Comparison of ENCODE assay signal across 27 cellular contexts in genomic region chr5:10057356-10057755, GRCh38.
"Had no signal": no experiment of that assay in that cellular context is flagged by ENCODE, and none has a peak within 500 bp of the region (broad histone marks: within the 10 kb centered on the region; RNA-seq: fewer than 3 reads in every experiment).

No MANE protein-coding gene starts in this region.

- H3K36me3 Mint-ChIP-seq: neural progenitor cell had no signal

- DNase-seq: kidney; left colon; left lung; lower lobe of right lung; mammary epithelial cell; mesenchymal stem cell; naive thymus-derived CD8-positive, alpha-beta T cell; occipital lobe; ovary; right lobe of liver; stimulated activated CD4-positive, alpha-beta T cell treated with anti-CD3 and anti-CD28 coated beads, Interleukin-1b, Interleukin-23, amount 100 ng/mL, for 48 hours; stimulated activated CD4-positive, alpha-beta T cell treated with anti-CD3 and anti-CD28 coated beads, Interleukin-2, amount 100 ng/mL, for 48 hours; stimulated activated CD4-positive, alpha-beta T cell treated with anti-CD3 and anti-CD28 coated beads, Interleukin-4, amount 100 ng/mL, for 4 hours; stimulated activated CD8-positive, alpha-beta memory T cell treated with anti-CD3 and anti-CD28 coated beads, Interleukin-4, amount 100 ng/mL, for 48 hours; stimulated activated naive CD4-positive, alpha-beta T cell treated with Interleukin-2 at 50 U/mL for 16 hours; stimulated activated naive CD8-positive, alpha-beta T cell treated with anti-CD3 and anti-CD28 coated beads, Interleukin-15, amount 100 ng/mL, for 72 hours; transverse colon; upper lobe of left lung had no signal

- H3K4me3 Mint-ChIP-seq: naive thymus-derived CD8-positive, alpha-beta T cell; nephron; neural progenitor cell; stimulated activated memory B cell treated with anti-CD40 and anti-IgM and Interleukin-4, amounts not matched to agents 10 μg/mL and 1 μg/mL and 100 μg/mL, for 72 hours; stimulated activated naive CD8-positive, alpha-beta T cell treated with anti-CD3 and anti-CD28 coated beads, Interleukin-15, amount 100 ng/mL, for 72 hours had no signal

- H3K4me1 Mint-ChIP-seq: naive thymus-derived CD8-positive, alpha-beta T cell; nephron; neural progenitor cell; stimulated activated memory B cell treated with anti-CD40 and anti-IgM and Interleukin-4, amounts not matched to agents 10 μg/mL and 1 μg/mL and 100 μg/mL, for 72 hours; stimulated activated naive CD8-positive, alpha-beta T cell treated with anti-CD3 and anti-CD28 coated beads, Interleukin-15, amount 100 ng/mL, for 72 hours had no signal

- H3K27ac ChIP-seq: hepatocyte, left lung, lower lobe of right lung, neural progenitor cell, neutrophil, ovary, right atrium auricular region, right lobe of liver, transverse colon, upper lobe of left lung, vagina had no signal

- H3K36me3 ChIP-seq: left lung, lower lobe of right lung, neural progenitor cell, neutrophil, ovary, right atrium auricular region, right lobe of liver, transverse colon, upper lobe of left lung, vagina had no signal

- H3K4me3 ChIP-seq: hepatocyte, left lung, lower lobe of right lung, neural progenitor cell, ovary, right atrium auricular region, right lobe of liver, smooth muscle cell, transverse colon, upper lobe of left lung, vagina had no signal

- H3K9me3 ChIP-seq: neutrophil, right lobe of liver had no signal

- H3K27me3 ChIP-seq: left lung, neural progenitor cell, neutrophil, ovary, right atrium auricular region, right lobe of liver, transverse colon, upper lobe of left lung, vagina had no signal

- H3K27me3 Mint-ChIP-seq: stimulated activated memory B cell treated with anti-CD40 and anti-IgM and Interleukin-4, amounts not matched to agents 10 μg/mL and 1 μg/mL and 100 μg/mL, for 72 hours had no signal

- H3K4me1 ChIP-seq: left lung, lower lobe of right lung, neural progenitor cell, right atrium auricular region, right lobe of liver, transverse colon, upper lobe of left lung, vagina had no signal

- H3K27ac Mint-ChIP-seq: naive thymus-derived CD8-positive, alpha-beta T cell; nephron; neural progenitor cell; progenitor cell of endocrine pancreas; stimulated activated memory B cell treated with anti-CD40 and anti-IgM and Interleukin-4, amounts not matched to agents 10 μg/mL and 1 μg/mL and 100 μg/mL, for 72 hours; stimulated activated naive CD8-positive, alpha-beta T cell treated with anti-CD3 and anti-CD28 coated beads, Interleukin-15, amount 100 ng/mL, for 72 hours had no signal
